ENCODE assay signal across 9 cellular contexts in genomic region chr6:56766806-56767178, GRCh38.
DNase-seq lines count a peak whose midpoint lies in the region; ATAC-seq and TF ChIP-seq lines count a peak whose summit lies in the region.
"Had no signal": no experiment of that assay in that cellular context is flagged by ENCODE, and none has a peak within 500 bp of the region (broad histone marks: within the 10 kb centered on the region; RNA-seq: fewer than 3 reads in every experiment).

No MANE protein-coding gene starts in this region.

- peaks cover 0 to 2% of the 10 kb centered on the region in 2 donors for H3K27me3 Mint-ChIP-seq in natural killer cell (ENCODE audit: low read depth in 2 of 2)

- no peaks in the 10 kb centered on the region for H3K36me3 Mint-ChIP-seq in natural killer cell

- DNase-seq in NCI-H2227 treated with DMSO at 0.1 percent for 48 hours (lab: John Stamatoyannopoulos, UW) (peak; percentile 6), non-pigmented ciliary epithelial cell (ENCODE audit: low read depth) (peak; percentile 75), NCI-H345 treated with DMSO at 0.1 percent for 48 hours (lab: John Stamatoyannopoulos, UW; ENCODE audit: unreplicated experiment) (no peak), globus pallidus (ENCODE audit: low spot score) (no peak), natural killer cell (no peak), mucosa of gallbladder (ENCODE audit: low spot score) (no peak)
- DNase-seq: nephron progenitor cell had no signal

- no peaks in the 10 kb centered on the region for H3K4me1 Mint-ChIP-seq in natural killer cell
- H3K4me1 Mint-ChIP-seq: nephron progenitor cell had no signal

- ATAC-seq in GM18870 (IDR thresholded peaks at IDR 0.05; ENCODE audit: unreplicated experiment) (peak; percentile 89), HG02623 (IDR thresholded peaks at IDR 0.05; ENCODE audit: unreplicated experiment) (peak; percentile 86), natural killer cell (no peak)

- TF ChIP-seq CTCF in natural killer cell (IDR thresholded peaks at IDR 0.05), result no peak

- intact Hi-C loops in natural killer cell (cut with micrococcal nuclease), result no loop called here

- H3K4me3 Mint-ChIP-seq in natural killer cell, result no peak overlapping the region
- H3K4me3 Mint-ChIP-seq: nephron progenitor cell had no signal

- H3K9me3 Mint-ChIP-seq in natural killer cell, result no peaks in the 10 kb centered on the region
- H3K9me3 Mint-ChIP-seq: nephron progenitor cell had no signal

- no peak overlapping the region for H3K27ac Mint-ChIP-seq in natural killer cell

Comparison
In these comparisons a context has a peak if more than half of its experiments do, and no peak if none do; other contexts are left out.
1. ATAC-seq: peak in GM18870 (single experiment) and HG02623 (single experiment); none in natural killer cell (0 of 3).
2. DNase-seq: peak in NCI-H2227 treated with DMSO at 0.1 percent for 48 hours (single experiment) and non-pigmented ciliary epithelial cell (single experiment); none in NCI-H345 treated with DMSO at 0.1 percent for 48 hours (single experiment), globus pallidus (single experiment), natural killer cell (single experiment) and mucosa of gallbladder (single experiment).